In the genomic region with DNA sequence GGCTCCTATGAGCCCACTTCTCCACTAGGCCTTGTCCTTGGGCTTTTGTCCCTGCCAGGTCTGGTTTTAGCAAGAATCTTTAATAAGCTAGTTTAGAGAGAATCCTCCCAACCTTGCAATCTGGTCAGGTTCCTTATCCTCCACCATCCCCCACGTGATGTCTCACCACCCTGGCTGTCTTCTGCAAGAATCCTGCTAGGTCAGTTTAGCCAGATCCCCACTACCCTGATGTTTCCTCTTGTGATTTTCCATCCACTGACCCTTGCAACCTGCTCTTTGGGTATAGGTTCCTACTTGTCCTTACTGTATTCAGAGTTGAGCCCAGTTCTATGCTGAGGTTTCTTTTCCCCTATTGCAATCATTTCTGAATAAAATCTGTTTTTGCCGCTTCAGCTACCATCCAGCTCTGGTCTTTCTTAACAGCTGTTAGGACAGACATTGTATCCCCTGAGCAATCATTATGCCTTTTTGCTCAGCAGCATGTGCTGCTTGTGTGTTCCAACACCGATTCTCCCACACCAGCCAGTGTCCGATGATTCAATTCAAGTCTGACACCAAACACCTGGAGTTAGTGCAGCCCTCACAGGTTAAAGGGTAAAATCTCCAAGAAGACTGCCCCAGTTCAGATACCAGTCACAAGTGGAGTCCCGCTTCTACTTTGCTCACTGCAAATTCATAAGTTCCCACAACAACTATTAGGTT, we compare ENCODE assay signal across 17 cellular contexts.
A peak's percentile ranks its signal among the peaks of the same experiment; 100 is the strongest.
DNase-seq lines count a peak whose midpoint lies in the region; ATAC-seq, FAIRE-seq and TF ChIP-seq lines count a peak whose summit lies in the region.
"Had no signal": no experiment of that assay in that cellular context is flagged by ENCODE, and none has a peak within 500 bp of the region (broad histone marks: within the 10 kb centered on the region; RNA-seq: fewer than 3 reads in every experiment).

No MANE protein-coding gene starts in this region.

- peak; percentile 73 for FAIRE-seq in bronchial epithelial cell (lab: Jason Lieb, UNC)
- FAIRE-seq: A204.1, G401.6, GM12891 had no signal

- ATAC-seq in left cardiac atrium (no peak), HG02885 (IDR thresholded peaks at IDR 0.05; ENCODE audit: poor library complexity, unreplicated experiment) (no peak), HG03520 (IDR thresholded peaks at IDR 0.05; ENCODE audit: unreplicated experiment) (no peak)
- ATAC-seq: HCT116 had no signal

- H3K79me1 ChIP-seq in trophoblast cell (ENCODE audit: low read length), result peaks cover 11% of the 10 kb centered on the region

- intact Hi-C loops in left cardiac atrium (cut with DNase I), result no loop called here

- H2BK12ac ChIP-seq in trophoblast cell (ENCODE audit: low read length), result no peak overlapping the region

- H3K36me3 ChIP-seq in cardiac muscle cell (no peaks in the 10 kb centered on the region), bronchial epithelial cell (ENCODE audit: control insufficient read depth, insufficient read depth, low read length) (no peaks in the 10 kb centered on the region), trophoblast cell (ENCODE audit: control insufficient read depth in 1 of 2, insufficient read depth in 2 of 2, low read length in 2 of 2) (no peaks in the 10 kb centered on the region)

- no peak overlapping the region for H3K18ac ChIP-seq in trophoblast cell (ENCODE audit: low read length)

- peaks cover 38% of the 10 kb centered on the region for H3K4me1 ChIP-seq in cardiac muscle cell (ENCODE audit: low read depth)
- peaks cover 8 to 10% of the 10 kb centered on the region in 2 experiments for H3K4me1 ChIP-seq in trophoblast cell (ENCODE audit: control insufficient read depth in 1 of 2, insufficient read depth in 2 of 2, low read length in 2 of 2)

- H2AK5ac ChIP-seq in trophoblast cell (ENCODE audit: low read length), result no peak overlapping the region

- H3K9ac ChIP-seq in trophoblast cell (ENCODE audit: low read length), result no peak overlapping the region

- peak overlapping the region; percentile 14 for H2BK5ac ChIP-seq in trophoblast cell (ENCODE audit: low read depth, low read length, poor library complexity)

- H2AFZ ChIP-seq in trophoblast cell (ENCODE audit: insufficient read depth, low read length, poor library complexity), result no peak overlapping the region

- H4K8ac ChIP-seq in trophoblast cell (ENCODE audit: low read depth, low read length), result no peak overlapping the region

- H2BK120ac ChIP-seq in trophoblast cell (ENCODE audit: insufficient read depth, low read length, poor library complexity), result no peak overlapping the region

- WGBS in trophoblast cell (ENCODE audit: extremely low coverage, insufficient coverage, insufficient read length), result no CpG with 5 or more reads among the region's 5 CpGs

- no peak overlapping the region for H4K12ac ChIP-seq in trophoblast cell (ENCODE audit: low read depth, low read length)

- no peaks in the 10 kb centered on the region for H3K9me3 ChIP-seq in cardiac muscle cell (ENCODE audit: low read depth)
- peaks cover 4% of the 10 kb centered on the region for H3K9me3 ChIP-seq in trophoblast cell (ENCODE audit: insufficient read depth, low read depth, low read length)

- no peak for TF ChIP-seq CTCF in cardiac muscle cell (IDR thresholded peaks at IDR 0.05; ENCODE audit: low read depth, low read length)
- TF ChIP-seq CTCF in bronchial epithelial cell (IDR thresholded peaks at IDR 0.05; ENCODE audit: insufficient read depth, low read length, severe bottlenecking), result no peak

- H3K27me3 ChIP-seq in cardiac muscle cell, result no peaks in the 10 kb centered on the region
- no peaks in the 10 kb centered on the region for H3K27me3 ChIP-seq in bronchial epithelial cell (ENCODE audit: control insufficient read depth, insufficient read depth, low read length)
- no peaks in the 10 kb centered on the region for H3K27me3 ChIP-seq in trophoblast cell (ENCODE audit: insufficient read depth, low read length)

- peak overlapping the region; percentile 79 for H3K27ac ChIP-seq in cardiac muscle cell
- peak overlapping the region; percentile 38 for H3K27ac ChIP-seq in trophoblast cell (ENCODE audit: low read depth, low read length)

- peak overlapping the region; percentile 46 for H4K91ac ChIP-seq in trophoblast cell (ENCODE audit: low read depth, low read length)

- DNase-seq in cardiac muscle cell (ENCODE audit: low read depth in 1 of 2, low spot score in 1 of 2) (no peak), left cardiac atrium (no peak), bronchial epithelial cell (ENCODE audit: low read depth) (peak; percentile 1), trophoblast cell (peak; percentile 61 to 80), nucleus accumbens (lab: John Stamatoyannopoulos, UW) (no peak)
- DNase-seq: C1 segment of cervical spinal cord; Calu3; CD4-positive, alpha-beta T cell; DMS 273 treated with DMSO at 0.1 percent for 48 hours; DMS79 treated with DMSO at 0.1 percent for 48 hours; EL had no signal

- H3K14ac ChIP-seq in trophoblast cell (ENCODE audit: low read length), result no peak overlapping the region

- H3K23ac ChIP-seq in trophoblast cell (ENCODE audit: low read length), result no peak overlapping the region

- no peak overlapping the region for H3K4ac ChIP-seq in trophoblast cell (ENCODE audit: low read depth, low read length)

- H3K4me3 ChIP-seq in cardiac muscle cell (no peak overlapping the region), bronchial epithelial cell (ENCODE audit: low read depth, low read length) (no peak overlapping the region), trophoblast cell (ENCODE audit: low read depth, low read length) (no peak overlapping the region)

- H3K4me2 ChIP-seq in trophoblast cell (ENCODE audit: low read length), result no peak overlapping the region

- no peaks in the 10 kb centered on the region for H3K79me2 ChIP-seq in trophoblast cell (ENCODE audit: control insufficient read depth, insufficient read depth, low read length, poor library complexity)

Comparison
In these comparisons a context has a peak if more than half of its experiments do, and no peak if none do; other contexts are left out.
1. DNase-seq: peak in bronchial epithelial cell (single experiment) and trophoblast cell (2 of 2); none in cardiac muscle cell (0 of 2), left cardiac atrium (single experiment) and nucleus accumbens (0 of 56).